22 cellular contexts compared by ENCODE assay signal in genomic region chr11:75841739-75842138, GRCh38.
"Had no signal": no experiment of that assay in that cellular context is flagged by ENCODE, and none has a peak within 500 bp of the region (broad histone marks: within the 10 kb centered on the region; RNA-seq: fewer than 3 reads in every experiment).

No MANE protein-coding gene starts in this region.

- H3K4me1 ChIP-seq: uterus had no signal

- H3K4me3 ChIP-seq: left ventricle myocardium inferior, ovary, skin epidermis, stomach, suprapubic skin, thoracic aorta, tibial artery, uterus had no signal

- H3K27me3 ChIP-seq: ovary, stomach, suprapubic skin, tibial artery, uterus had no signal

- H3K27ac Mint-ChIP-seq: naive thymus-derived CD8-positive, alpha-beta T cell; progenitor cell of endocrine pancreas had no signal

- ATAC-seq: naive thymus-derived CD8-positive, alpha-beta T cell; right cardiac atrium; sciatic nerve; stimulated activated naive B cell treated with anti-CD40 and anti-IgM and Interleukin-4, amounts not matched to agents 10 μg/mL and 1 μg/mL and 100 μg/mL, for 72 hours; stimulated activated naive CD8-positive, alpha-beta T cell treated with anti-CD3 and anti-CD28 coated beads, Interleukin-15, Interleukin-2, amounts not matched to agents 100 U/mL and 50 U/mL, for 24 hours had no signal

- H3K27me3 Mint-ChIP-seq: memory B cell; naive thymus-derived CD8-positive, alpha-beta T cell; progenitor cell of endocrine pancreas; stimulated activated naive B cell treated with anti-CD40 and anti-IgM and Interleukin-4, amounts not matched to agents 10 μg/mL and 1 μg/mL and 100 μg/mL, for 72 hours had no signal

- H3K4me3 Mint-ChIP-seq: memory B cell; naive thymus-derived CD8-positive, alpha-beta T cell; stimulated activated naive B cell treated with anti-CD40 and anti-IgM and Interleukin-4, amounts not matched to agents 10 μg/mL and 1 μg/mL and 100 μg/mL, for 72 hours had no signal

- DNase-seq: hippocampal formation; left ventricle myocardium inferior; naive thymus-derived CD8-positive, alpha-beta T cell; ovary; retina; right cardiac atrium; stimulated activated CD4-positive, alpha-beta T cell treated with anti-CD3 and anti-CD28 coated beads, Interleukin-12 subunit alpha, Interleukin-12 subunit beta, amount 100 ng/mL, for 4 hours; stimulated activated CD4-positive, alpha-beta T cell treated with anti-CD3 and anti-CD28 coated beads, Interleukin-15, amount 100 ng/mL, for 24 hours; stimulated activated CD4-positive, alpha-beta T cell treated with anti-CD3 and anti-CD28 coated beads, Interleukin-2, amount 100 ng/mL, for 24 hours; stimulated activated CD4-positive, alpha-beta T cell treated with anti-CD3 and anti-CD28 coated beads, Interleukin-4, amount 100 ng/mL, for 1 hour; stimulated activated naive B cell treated with anti-CD40 and anti-IgM and Interleukin-4, amounts not matched to agents 10 μg/mL and 1 μg/mL and 100 μg/mL, for 72 hours; stimulated activated naive CD8-positive, alpha-beta T cell treated with anti-CD3 and anti-CD28 coated beads, Interleukin-15, Interleukin-2, amounts not matched to agents 100 U/mL and 50 U/mL, for 24 hours; stomach; tibial artery; trophoblast cell; uterus had no signal

- H3K36me3 ChIP-seq: ovary, suprapubic skin, thoracic aorta, uterus had no signal

- H3K9me3 ChIP-seq: left ventricle myocardium inferior, ovary, stomach, suprapubic skin, thoracic aorta, tibial artery, uterus had no signal

- H3K27ac ChIP-seq: left ventricle myocardium inferior, ovary, skin epidermis, stomach, suprapubic skin, thoracic aorta, tibial artery, uterus had no signal

- H3K9me3 Mint-ChIP-seq: memory B cell; naive thymus-derived CD8-positive, alpha-beta T cell had no signal
